In the genomic region with DNA sequence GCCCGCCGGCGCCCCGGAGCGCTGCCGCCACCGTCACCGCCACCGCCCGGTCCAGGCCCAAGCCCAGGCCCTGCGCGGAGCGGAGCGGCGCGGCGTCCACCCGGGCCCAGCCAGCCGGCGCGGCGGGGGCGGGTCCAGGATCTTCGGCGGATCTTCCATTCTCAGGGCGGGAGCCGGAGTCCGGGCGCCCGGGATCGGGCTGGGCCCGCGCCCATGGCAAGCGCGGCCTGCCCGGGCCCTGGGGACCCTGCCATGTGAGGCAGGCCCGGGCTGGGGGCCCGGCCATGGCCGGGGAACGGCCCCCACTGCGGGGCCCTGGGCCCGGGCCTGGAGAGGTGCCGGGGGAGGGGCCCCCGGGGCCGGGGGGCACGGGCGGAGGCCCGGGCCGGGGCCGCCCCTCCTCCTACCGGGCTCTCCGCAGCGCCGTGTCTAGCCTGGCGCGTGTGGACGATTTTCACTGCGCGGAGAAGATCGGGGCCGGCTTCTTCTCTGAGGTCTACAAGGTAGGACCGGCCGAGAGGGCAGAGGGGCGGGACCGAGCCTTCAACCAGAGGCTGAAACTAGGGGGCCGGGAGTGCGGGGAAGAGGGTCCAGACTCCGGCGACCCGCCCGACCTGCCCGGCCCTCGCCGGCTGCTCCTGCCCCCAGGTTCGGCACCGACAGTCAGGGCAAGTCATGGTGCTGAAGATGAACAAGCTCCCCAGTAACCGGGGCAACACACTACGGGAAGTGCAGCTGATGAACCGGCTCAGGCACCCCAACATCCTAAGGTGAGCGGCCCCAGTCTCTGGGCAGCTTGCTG, we compare ENCODE assay signal across 1 cellular context.
TF ChIP-seq lines count a peak whose summit lies in the region.

No MANE protein-coding gene starts in this region.

TF ChIP-seq in K562, 482 proteins besides CTCF, POLR2A, EP300 and RAD21 (continued from another document):
- TF ChIP-seq, protein P1, sequence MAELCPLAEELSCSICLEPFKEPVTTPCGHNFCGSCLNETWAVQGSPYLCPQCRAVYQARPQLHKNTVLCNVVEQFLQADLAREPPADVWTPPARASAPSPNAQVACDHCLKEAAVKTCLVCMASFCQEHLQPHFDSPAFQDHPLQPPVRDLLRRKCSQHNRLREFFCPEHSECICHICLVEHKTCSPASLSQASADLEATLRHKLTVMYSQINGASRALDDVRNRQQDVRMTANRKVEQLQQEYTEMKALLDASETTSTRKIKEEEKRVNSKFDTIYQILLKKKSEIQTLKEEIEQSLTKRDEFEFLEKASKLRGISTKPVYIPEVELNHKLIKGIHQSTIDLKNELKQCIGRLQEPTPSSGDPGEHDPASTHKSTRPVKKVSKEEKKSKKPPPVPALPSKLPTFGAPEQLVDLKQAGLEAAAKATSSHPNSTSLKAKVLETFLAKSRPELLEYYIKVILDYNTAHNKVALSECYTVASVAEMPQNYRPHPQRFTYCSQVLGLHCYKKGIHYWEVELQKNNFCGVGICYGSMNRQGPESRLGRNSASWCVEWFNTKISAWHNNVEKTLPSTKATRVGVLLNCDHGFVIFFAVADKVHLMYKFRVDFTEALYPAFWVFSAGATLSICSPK (IDR thresholded peaks at IDR 0.05; ENCODE audit: borderline replicate concordance): no peak
- TF ChIP-seq TAF15 (IDR thresholded peaks at IDR 0.05; ENCODE audit: low read depth, low read length): no peak
- peak; percentile 49 for TF ChIP-seq RBBP5 (IDR thresholded peaks at IDR 0.05; ENCODE audit: borderline replicate concordance, insufficient read depth, low read length, poor library complexity, severe bottlenecking)
- TF ChIP-seq RFX1 (IDR thresholded peaks at IDR 0.05): peak; percentile 63
- no peak for TF ChIP-seq NR2C2 (CRISPR knock-in tag; IDR thresholded peaks at IDR 0.05)
- no peak for TF ChIP-seq NR2C2 (tag; IDR thresholded peaks at IDR 0.05)
- TF ChIP-seq, protein P2, sequence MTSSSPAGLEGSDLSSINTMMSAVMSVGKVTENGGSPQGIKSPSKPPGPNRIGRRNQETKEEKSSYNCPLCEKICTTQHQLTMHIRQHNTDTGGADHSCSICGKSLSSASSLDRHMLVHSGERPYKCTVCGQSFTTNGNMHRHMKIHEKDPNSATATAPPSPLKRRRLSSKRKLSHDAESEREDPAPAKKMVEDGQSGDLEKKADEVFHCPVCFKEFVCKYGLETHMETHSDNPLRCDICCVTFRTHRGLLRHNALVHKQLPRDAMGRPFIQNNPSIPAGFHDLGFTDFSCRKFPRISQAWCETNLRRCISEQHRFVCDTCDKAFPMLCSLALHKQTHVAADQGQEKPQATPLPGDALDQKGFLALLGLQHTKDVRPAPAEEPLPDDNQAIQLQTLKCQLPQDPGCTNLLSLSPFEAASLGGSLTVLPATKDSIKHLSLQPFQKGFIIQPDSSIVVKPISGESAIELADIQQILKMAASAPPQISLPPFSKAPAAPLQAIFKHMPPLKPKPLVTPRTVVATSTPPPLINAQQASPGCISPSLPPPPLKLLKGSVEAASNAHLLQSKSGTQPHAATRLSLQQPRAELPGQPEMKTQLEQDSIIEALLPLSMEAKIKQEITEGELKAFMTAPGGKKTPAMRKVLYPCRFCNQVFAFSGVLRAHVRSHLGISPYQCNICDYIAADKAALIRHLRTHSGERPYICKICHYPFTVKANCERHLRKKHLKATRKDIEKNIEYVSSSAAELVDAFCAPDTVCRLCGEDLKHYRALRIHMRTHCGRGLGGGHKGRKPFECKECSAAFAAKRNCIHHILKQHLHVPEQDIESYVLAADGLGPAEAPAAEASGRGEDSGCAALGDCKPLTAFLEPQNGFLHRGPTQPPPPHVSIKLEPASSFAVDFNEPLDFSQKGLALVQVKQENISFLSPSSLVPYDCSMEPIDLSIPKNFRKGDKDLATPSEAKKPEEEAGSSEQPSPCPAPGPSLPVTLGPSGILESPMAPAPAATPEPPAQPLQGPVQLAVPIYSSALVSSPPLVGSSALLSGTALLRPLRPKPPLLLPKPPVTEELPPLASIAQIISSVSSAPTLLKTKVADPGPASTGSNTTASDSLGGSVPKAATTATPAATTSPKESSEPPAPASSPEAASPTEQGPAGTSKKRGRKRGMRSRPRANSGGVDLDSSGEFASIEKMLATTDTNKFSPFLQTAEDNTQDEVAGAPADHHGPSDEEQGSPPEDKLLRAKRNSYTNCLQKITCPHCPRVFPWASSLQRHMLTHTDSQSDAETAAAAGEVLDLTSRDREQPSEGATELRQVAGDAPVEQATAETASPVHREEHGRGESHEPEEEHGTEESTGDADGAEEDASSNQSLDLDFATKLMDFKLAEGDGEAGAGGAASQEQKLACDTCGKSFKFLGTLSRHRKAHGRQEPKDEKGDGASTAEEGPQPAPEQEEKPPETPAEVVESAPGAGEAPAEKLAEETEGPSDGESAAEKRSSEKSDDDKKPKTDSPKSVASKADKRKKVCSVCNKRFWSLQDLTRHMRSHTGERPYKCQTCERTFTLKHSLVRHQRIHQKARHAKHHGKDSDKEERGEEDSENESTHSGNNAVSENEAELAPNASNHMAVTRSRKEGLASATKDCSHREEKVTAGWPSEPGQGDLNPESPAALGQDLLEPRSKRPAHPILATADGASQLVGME (CRISPR knock-in tag; IDR thresholded peaks at IDR 0.05): peak; percentile 27; the same call in 1 of the 2 replicates
- TF ChIP-seq NCOA6 (IDR thresholded peaks at IDR 0.05): no peak
- TF ChIP-seq, protein P3, sequence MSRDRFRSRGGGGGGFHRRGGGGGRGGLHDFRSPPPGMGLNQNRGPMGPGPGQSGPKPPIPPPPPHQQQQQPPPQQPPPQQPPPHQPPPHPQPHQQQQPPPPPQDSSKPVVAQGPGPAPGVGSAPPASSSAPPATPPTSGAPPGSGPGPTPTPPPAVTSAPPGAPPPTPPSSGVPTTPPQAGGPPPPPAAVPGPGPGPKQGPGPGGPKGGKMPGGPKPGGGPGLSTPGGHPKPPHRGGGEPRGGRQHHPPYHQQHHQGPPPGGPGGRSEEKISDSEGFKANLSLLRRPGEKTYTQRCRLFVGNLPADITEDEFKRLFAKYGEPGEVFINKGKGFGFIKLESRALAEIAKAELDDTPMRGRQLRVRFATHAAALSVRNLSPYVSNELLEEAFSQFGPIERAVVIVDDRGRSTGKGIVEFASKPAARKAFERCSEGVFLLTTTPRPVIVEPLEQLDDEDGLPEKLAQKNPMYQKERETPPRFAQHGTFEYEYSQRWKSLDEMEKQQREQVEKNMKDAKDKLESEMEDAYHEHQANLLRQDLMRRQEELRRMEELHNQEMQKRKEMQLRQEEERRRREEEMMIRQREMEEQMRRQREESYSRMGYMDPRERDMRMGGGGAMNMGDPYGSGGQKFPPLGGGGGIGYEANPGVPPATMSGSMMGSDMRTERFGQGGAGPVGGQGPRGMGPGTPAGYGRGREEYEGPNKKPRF (IDR thresholded peaks at IDR 0.05; ENCODE audit: low read depth, low read length): no peak
- no peak for TF ChIP-seq ELF2 (CRISPR knock-in tag; IDR thresholded peaks at IDR 0.05)
- no peak for TF ChIP-seq ETV5 (CRISPR knock-in tag; IDR thresholded peaks at IDR 0.05; ENCODE audit: low read depth)
TF ChIP-seq in K562: peak in this region for 11.
